16 cellular contexts compared by ENCODE assay signal in the genomic region with DNA sequence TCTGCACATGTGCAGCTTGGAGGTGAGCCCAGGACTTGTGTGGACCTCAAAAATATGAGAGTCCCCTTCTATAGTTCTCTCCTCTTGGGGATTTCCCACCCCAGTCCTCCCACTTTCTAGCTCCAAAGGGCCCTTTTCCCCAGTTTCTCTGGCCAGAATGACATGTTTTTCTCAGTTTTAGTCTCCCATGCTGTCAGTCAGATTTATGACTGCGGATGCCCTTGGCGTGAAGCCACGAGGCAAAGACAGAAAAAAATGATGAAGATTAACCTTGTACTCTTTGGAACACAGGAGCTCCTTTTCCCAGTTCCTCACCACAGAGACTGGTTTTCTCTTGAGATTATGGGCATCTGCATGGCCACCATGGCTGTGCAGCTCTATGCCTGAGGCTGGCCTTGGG.
"Had no signal": no experiment of that assay in that cellular context is flagged by ENCODE, and none has a peak within 500 bp of the region (broad histone marks: within the 10 kb centered on the region; RNA-seq: fewer than 3 reads in every experiment).

No MANE protein-coding gene starts in this region.

- H3K4me1 ChIP-seq: ascending aorta, right lobe of liver, spleen, stomach had no signal

- H3K27me3 ChIP-seq: ascending aorta, ovary, right lobe of liver, spleen, stomach had no signal

- H3K27ac Mint-ChIP-seq: activated B cell treated with CpG ODN at 0.5 μM for 24 hours; activated CD8-positive, alpha-beta T cell treated with anti-CD3 and anti-CD28 coated beads for 36 hours; activated naive CD8-positive, alpha-beta T cell treated with anti-CD3 and anti-CD28 coated beads for 36 hours; activated T-cell treated with anti-CD3 and anti-CD28 coated beads, Interleukin-2, amount 50 U/mL, for 72 hours; endodermal cell; T-helper 2 cell treated with Interferon-gamma antibody and Interleukin-4, amounts not matched to agents 5 μg/mL and 100 μg/mL, for 36 hours had no signal

- H3K4me3 ChIP-seq: ascending aorta, ovary, right lobe of liver, spleen, stomach, thoracic aorta had no signal

- H3K27me3 Mint-ChIP-seq: activated B cell treated with CpG ODN at 0.5 μM for 24 hours; activated CD8-positive, alpha-beta T cell treated with anti-CD3 and anti-CD28 coated beads for 36 hours; activated naive CD8-positive, alpha-beta T cell treated with anti-CD3 and anti-CD28 coated beads for 36 hours had no signal

- H3K27ac ChIP-seq: ascending aorta, ovary, right lobe of liver, spleen, thoracic aorta had no signal

- H3K4me1 Mint-ChIP-seq: activated B cell treated with CpG ODN at 0.5 μM for 24 hours; activated naive CD8-positive, alpha-beta T cell treated with anti-CD3 and anti-CD28 coated beads for 36 hours; endodermal cell had no signal

- DNase-seq: activated B cell treated with CpG ODN at 0.5 μM for 24 hours; activated CD4-positive, alpha-beta T cell treated with anti-CD3 and anti-CD28 coated beads for 48 hours; activated CD8-positive, alpha-beta T cell treated with anti-CD3 and anti-CD28 coated beads for 36 hours; activated gamma-delta T cell treated with Interleukin-2 at 50 U/mL for 16 hours; activated naive CD8-positive, alpha-beta T cell treated with anti-CD3 and anti-CD28 coated beads for 36 hours; activated T-cell treated with anti-CD3 and anti-CD28 coated beads, Interleukin-2, amount 50 U/mL, for 72 hours; endodermal cell; hypothalamus; midbrain; ovary; right lobe of liver; spleen; stomach had no signal

- H3K9me3 Mint-ChIP-seq: activated B cell treated with CpG ODN at 0.5 μM for 24 hours; activated CD8-positive, alpha-beta T cell treated with anti-CD3 and anti-CD28 coated beads for 36 hours; activated naive CD8-positive, alpha-beta T cell treated with anti-CD3 and anti-CD28 coated beads for 36 hours; activated T-cell treated with anti-CD3 and anti-CD28 coated beads, Interleukin-2, amount 50 U/mL, for 72 hours; endodermal cell; T-helper 2 cell treated with Interferon-gamma antibody and Interleukin-4, amounts not matched to agents 5 μg/mL and 100 μg/mL, for 36 hours had no signal

- H3K4me3 Mint-ChIP-seq: activated B cell treated with CpG ODN at 0.5 μM for 24 hours; activated CD8-positive, alpha-beta T cell treated with anti-CD3 and anti-CD28 coated beads for 36 hours; activated naive CD8-positive, alpha-beta T cell treated with anti-CD3 and anti-CD28 coated beads for 36 hours; activated T-cell treated with anti-CD3 and anti-CD28 coated beads, Interleukin-2, amount 50 U/mL, for 72 hours; endodermal cell; T-helper 2 cell treated with Interferon-gamma antibody and Interleukin-4, amounts not matched to agents 5 μg/mL and 100 μg/mL, for 36 hours had no signal

- H3K9me3 ChIP-seq: ascending aorta, ovary, right lobe of liver, spleen, stomach, thoracic aorta had no signal
